Comparison of ENCODE assay signal across 10 cellular contexts in genomic region chr9:134895849-134896833, GRCh38. TPM values are rescaled to one million over a fixed set of nuclear protein-coding genes. Genes with fewer than 3 reads are reported as not detected.
DNase-seq lines count a peak whose midpoint lies in the region; ATAC-seq and TF ChIP-seq lines count a peak whose summit lies in the region.
"Had no signal": no experiment of that assay in that cellular context is flagged by ENCODE, and none has a peak within 500 bp of the region (broad histone marks: within the 10 kb centered on the region; RNA-seq: fewer than 3 reads in every experiment).

No MANE protein-coding gene starts in this region.

- TF ChIP-seq CTCF in cardiac fibroblast (IDR thresholded peaks at IDR 0.05; ENCODE audit: low read depth, low read length) (no peak), mesothelial cell of epicardium (IDR thresholded peaks at IDR 0.05; ENCODE audit: unreplicated experiment) (no peak), transverse colon (IDR thresholded peaks at IDR 0.05) (no peak)

- peaks cover 0 to 5% of the 10 kb centered on the region in 2 donors for H3K9me3 ChIP-seq in transverse colon

- ATAC-seq in HG03196 (IDR thresholded peaks at IDR 0.05; ENCODE audit: unreplicated experiment) (no peak), HG02973 (IDR thresholded peaks at IDR 0.05; ENCODE audit: unreplicated experiment) (no peak)

- H3K36me3 ChIP-seq in transverse colon, result no peaks in the 10 kb centered on the region

- DNase-seq in AG08395 (ENCODE audit: low spot score) (peak; percentile 37), NCI-H2196 (lab: John Stamatoyannopoulos, UW; ENCODE audit: unreplicated experiment) (peak; percentile 38), cardiac fibroblast (ENCODE audit: low read depth in 2 of 2) (peak; percentile 80 to 82), mesothelial cell of epicardium (ENCODE audit: low spot score in 2 of 2, unreplicated experiment in 2 of 2) (peak in 1 of 2 experiments; percentile 36), transverse colon (no peak), HPDE6-E6E7 (ENCODE audit: extremely low spot score) (no peak)
- DNase-seq: DMS153 had no signal

- peak overlapping the region; percentile 21 for H3K27ac Mint-ChIP-seq in mesothelial cell of epicardium

- H3K4me3 Mint-ChIP-seq in mesothelial cell of epicardium, result no peak overlapping the region

- H3K36me3 Mint-ChIP-seq in mesothelial cell of epicardium, result peaks cover 2% of the 10 kb centered on the region

- in situ Hi-C loops in transverse colon (cut with MboI; ENCODE audit: low pct_ligation_motif_present in 1 of 4, low pct_unique_long_range_greater_than_20kb in 1 of 4, low sequenced_read_pairs in 3 of 4), result no loop called here

- TF ChIP-seq POLR2A in transverse colon (IDR thresholded peaks at IDR 0.05), result no peak

- H3K9me3 Mint-ChIP-seq in mesothelial cell of epicardium, result peaks cover 14% of the 10 kb centered on the region

- no peaks in the 10 kb centered on the region for H3K27me3 ChIP-seq in transverse colon

- peak overlapping the region in 1 of 4 donors; percentile 33 for H3K27ac ChIP-seq in transverse colon

- H3K4me3 ChIP-seq in cardiac fibroblast (replicated peaks in 1 of 2; ENCODE audit: low read depth in 2 of 2, low read length in 2 of 2) (no peak overlapping the region), transverse colon (no peak overlapping the region)

- H3K27me3 Mint-ChIP-seq in mesothelial cell of epicardium (ENCODE audit: low read depth), result peaks cover 1% of the 10 kb centered on the region

- no peak for TF ChIP-seq EP300 in transverse colon (IDR thresholded peaks at IDR 0.05; ENCODE audit: low read depth)

- H3K4me1 ChIP-seq in transverse colon, result no peaks in the 10 kb centered on the region

- WGBS in transverse colon (ENCODE audit: low coverage in 1 of 2), 2 donors, result 49 to 51% methylated on average over 7 to 14 of the region's 14 CpGs

- intact Hi-C loops in transverse colon (cut with DNase I; ENCODE audit: low total_unique reads), result no loop called here

- peaks cover 18% of the 10 kb centered on the region for H3K4me1 Mint-ChIP-seq in mesothelial cell of epicardium

RNA-seq across cellular contexts. Expression of gene FCN2, which starts 15.5 kb away (rescaled TPM):
- not detected in 3 replicates for total RNA-seq in mesothelial cell of epicardium
- not detected for total RNA-seq in transverse colon
- total RNA-seq: T-helper 1 cell treated with Interleukin-12 subunit alpha and Interleukin-12 subunit beta and Interleukin-4 antibody, amounts not matched to agents 30 ng/mL and 1 ng/mL, for 36 hours had no signal

RNA-seq across cellular contexts. Expression of gene FCN1, which starts 21.6 kb away (rescaled TPM):
- total RNA-seq in mesothelial cell of epicardium (not detected in 3 replicates), transverse colon (10 to 100 TPM in 1 of 4 donors, under 1 TPM in 1, not detected in 2; 0.41 to 13.8 TPM)
- total RNA-seq: T-helper 1 cell treated with Interleukin-12 subunit alpha and Interleukin-12 subunit beta and Interleukin-4 antibody, amounts not matched to agents 30 ng/mL and 1 ng/mL, for 36 hours had no signal

Comparison
In these comparisons a context has a peak if more than half of its experiments do, and no peak if none do; other contexts are left out.
1. DNase-seq: peak in AG08395 (single experiment), NCI-H2196 (single experiment) and cardiac fibroblast (2 of 2); none in transverse colon (single experiment) and HPDE6-E6E7 (single experiment).